In the genomic region with DNA sequence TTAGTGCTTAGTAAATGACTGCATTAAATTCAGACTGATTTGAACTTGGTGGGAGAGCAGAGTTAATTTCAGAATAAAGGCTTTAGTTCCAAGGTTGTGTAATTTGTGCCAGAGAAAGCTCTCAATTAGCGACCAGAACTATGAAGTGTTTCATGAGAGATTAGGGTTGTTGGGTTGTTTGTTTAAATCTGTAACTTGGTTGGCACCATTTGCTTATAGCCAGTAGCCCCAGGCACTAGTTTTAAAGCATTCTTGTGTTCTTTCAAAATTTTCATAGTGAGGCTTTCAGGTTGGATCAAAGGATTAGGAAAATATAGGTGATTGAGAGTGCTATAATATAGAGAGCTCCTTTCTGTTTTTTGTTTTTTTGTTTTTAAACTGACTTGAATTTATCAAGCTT, we compare ENCODE assay signal across 15 cellular contexts.
"Had no signal": no experiment of that assay in that cellular context is flagged by ENCODE, and none has a peak within 500 bp of the region (broad histone marks: within the 10 kb centered on the region; RNA-seq: fewer than 3 reads in every experiment).

No MANE protein-coding gene starts in this region.

- H3K27me3 Mint-ChIP-seq: activated B cell treated with CpG ODN at 0.5 μM for 24 hours; activated CD8-positive, alpha-beta T cell treated with anti-CD3 and anti-CD28 coated beads for 36 hours; activated naive CD8-positive, alpha-beta T cell treated with anti-CD3 and anti-CD28 coated beads, Interleukin-2, amount 50 U/mL, for 24 hours; central memory CD8-positive, alpha-beta T cell; naive thymus-derived CD4-positive, alpha-beta T cell had no signal

- H3K4me3 Mint-ChIP-seq: activated B cell treated with CpG ODN at 0.5 μM for 24 hours; activated CD8-positive, alpha-beta T cell treated with anti-CD3 and anti-CD28 coated beads for 36 hours; activated naive CD8-positive, alpha-beta T cell treated with anti-CD3 and anti-CD28 coated beads, Interleukin-2, amount 50 U/mL, for 24 hours; central memory CD8-positive, alpha-beta T cell; naive thymus-derived CD4-positive, alpha-beta T cell had no signal

- H3K27ac Mint-ChIP-seq: activated CD8-positive, alpha-beta T cell treated with anti-CD3 and anti-CD28 coated beads for 36 hours; activated naive CD8-positive, alpha-beta T cell treated with anti-CD3 and anti-CD28 coated beads, Interleukin-2, amount 50 U/mL, for 24 hours had no signal

- ATAC-seq: activated CD8-positive, alpha-beta T cell treated with anti-CD3 and anti-CD28 coated beads for 36 hours; activated naive CD8-positive, alpha-beta T cell treated with anti-CD3 and anti-CD28 coated beads, Interleukin-2, amount 50 U/mL, for 24 hours; naive thymus-derived CD4-positive, alpha-beta T cell had no signal

- H3K9me3 ChIP-seq: ovary, tibial artery had no signal

- H3K9me3 Mint-ChIP-seq: activated B cell treated with CpG ODN at 0.5 μM for 24 hours; activated CD8-positive, alpha-beta T cell treated with anti-CD3 and anti-CD28 coated beads for 36 hours; central memory CD8-positive, alpha-beta T cell had no signal

- H3K27me3 ChIP-seq: ovary, tibial artery had no signal

- H3K4me3 ChIP-seq: lung, ovary, tibial artery had no signal

- H3K27ac ChIP-seq: ovary, tibial artery had no signal

- DNase-seq: activated B cell treated with CpG ODN at 0.5 μM for 24 hours; activated CD4-positive, alpha-beta T cell treated with anti-CD3 and anti-CD28 coated beads for 48 hours; activated CD8-positive, alpha-beta T cell treated with anti-CD3 and anti-CD28 coated beads for 36 hours; activated naive CD4-positive, alpha-beta T cell; activated naive CD8-positive, alpha-beta T cell treated with anti-CD3 and anti-CD28 coated beads, Interleukin-2, amount 50 U/mL, for 24 hours; effector CD8-positive, alpha-beta T cell; foreskin melanocyte; head of caudate nucleus; left cardiac atrium; naive thymus-derived CD4-positive, alpha-beta T cell; ovary; stimulated activated CD4-positive, alpha-beta T cell treated with anti-CD3 and anti-CD28 coated beads, Interleukin-1b, Interleukin-23, amount 100 ng/mL, for 48 hours; tibial artery had no signal

- H3K36me3 ChIP-seq: ovary had no signal
